30 cellular contexts compared by ENCODE assay signal in the genomic region with DNA sequence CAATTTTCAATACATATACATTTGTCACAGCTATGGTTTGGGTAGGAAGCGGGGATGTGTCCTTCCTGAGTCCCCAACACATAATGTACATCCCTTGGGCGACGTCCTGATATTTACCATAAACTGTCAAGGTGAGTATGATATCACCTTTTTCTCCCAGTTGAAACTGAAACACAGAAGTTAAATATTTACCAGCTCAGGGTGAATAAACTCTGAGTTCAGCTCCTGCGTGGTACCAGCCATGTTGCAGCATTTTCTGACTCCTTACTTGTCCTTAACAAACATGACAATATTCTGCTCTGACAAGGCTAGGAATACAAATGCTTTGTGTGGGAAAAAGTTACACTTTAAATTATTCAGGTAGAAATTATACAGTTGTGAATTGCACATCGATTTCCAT.
"Had no signal": no experiment of that assay in that cellular context is flagged by ENCODE, and none has a peak within 500 bp of the region (broad histone marks: within the 10 kb centered on the region; RNA-seq: fewer than 3 reads in every experiment).

No MANE protein-coding gene starts in this region.

- H3K27ac ChIP-seq: brain microvascular endothelial cell, cardiac muscle cell, SK-N-MC had no signal

- H3K4me3 ChIP-seq: cardiac muscle cell, K562, SK-N-MC had no signal

- H3K36me3 ChIP-seq: brain microvascular endothelial cell, cardiac muscle cell had no signal

- DNase-seq: activated B cell treated with CpG ODN at 0.5 μM for 24 hours; activated CD4-positive, alpha-beta memory T cell treated with anti-CD3 and anti-CD28 coated beads for 36 hours; activated CD4-positive, alpha-beta T cell treated with anti-CD3 and anti-CD28 coated beads for 1 hour; activated CD4-positive, alpha-beta T cell treated with anti-CD3 and anti-CD28 coated beads, Interleukin-2, amount 10 ng/mL, durations not matched to agents 24 days and 14 days; activated CD8-positive, alpha-beta memory T cell treated with anti-CD3 and anti-CD28 coated beads for 24 hours; activated effector memory CD4-positive, alpha-beta T cell treated with anti-CD3 and anti-CD28 coated beads, Interleukin-2, amount 50 U/mL, for 16 hours; activated naive CD4-positive, alpha-beta T cell treated with Interleukin-2 at 50 U/mL for 16 hours; activated naive CD8-positive, alpha-beta T cell treated with anti-CD3 and anti-CD28 coated beads, Interleukin-2, amount 50 U/mL, for 24 hours; activated T-cell treated with anti-CD3 and anti-CD28 coated beads, Interleukin-2, amount 50 U/mL, for 4 hours; amygdala; brain microvascular endothelial cell; Karpas-422; MM.1S; NCI-H1048; NCI-H146; NCI-H1930; NCI-H2107; NCI-H345; NCI-H510A; NCI-H748 treated with DMSO at 0.1 percent for 48 hours; RPMI8226; T-helper 2 cell; T1000 had no signal

- ATAC-seq: activated naive CD4-positive, alpha-beta T cell treated with anti-CD3 and anti-CD28 coated beads, Interleukin-2, amount 50 U/mL, for 72 hours; activated naive CD8-positive, alpha-beta T cell treated with anti-CD3 and anti-CD28 coated beads, Interleukin-2, amount 50 U/mL, for 24 hours; activated T-cell treated with anti-CD3 and anti-CD28 coated beads, Interleukin-2, amount 50 U/mL, for 4 hours; K562; Panc1; Right ventricle myocardium inferior; T-cell had no signal

- H3K27me3 ChIP-seq: brain microvascular endothelial cell had no signal
